17 cellular contexts compared by ENCODE assay signal in genomic region chr1:156065871-156066270, GRCh38. TPM values are rescaled to one million over a fixed set of nuclear protein-coding genes. Genes with fewer than 3 reads are reported as not detected.
A peak's percentile ranks its signal among the peaks of the same experiment; 100 is the strongest.
DNase-seq lines count a peak whose midpoint lies in the region; ATAC-seq and TF ChIP-seq lines count a peak whose summit lies in the region.
"Had no signal": no experiment of that assay in that cellular context is flagged by ENCODE, and none has a peak within 500 bp of the region (broad histone marks: within the 10 kb centered on the region; RNA-seq: fewer than 3 reads in every experiment).

No MANE protein-coding gene starts in this region.

- H2AFZ ChIP-seq in GM23338 (no peak overlapping the region), MM.1S (ENCODE audit: low read length) (peak overlapping the region; percentile 24)

- no peak overlapping the region for H3K9ac ChIP-seq in MM.1S (ENCODE audit: low read length)
- H3K9ac ChIP-seq: SK-N-SH had no signal

- H3K4me1 Mint-ChIP-seq in GM23338 = peaks cover 49% of the 10 kb centered on the region
- H3K4me1 Mint-ChIP-seq in brain = peaks cover 22% of the 10 kb centered on the region
- H3K4me1 Mint-ChIP-seq in progenitor cell of endocrine pancreas (ENCODE audit: low read depth) = peaks cover 22% of the 10 kb centered on the region
- peaks cover 5 to 6% of the 10 kb centered on the region in 2 donors for H3K4me1 Mint-ChIP-seq in stimulated activated naive B cell treated with anti-CD40 and anti-IgM and Interleukin-4, amounts not matched to agents 10 μg/mL and 1 μg/mL and 100 μg/mL, for 72 hours
- H3K4me1 Mint-ChIP-seq: B cell had no signal

- H3K27ac ChIP-seq in GM23338 (ENCODE audit: low read depth) (no peak overlapping the region), MM.1S (ENCODE audit: low read length) (no peak overlapping the region), body of pancreas (no peak overlapping the region)
- H3K27ac ChIP-seq: A549, HL-60 had no signal

- peaks cover 39% of the 10 kb centered on the region for H3K36me3 Mint-ChIP-seq in GM23338 (ENCODE audit: low read depth)
- no peaks in the 10 kb centered on the region for H3K36me3 Mint-ChIP-seq in brain
- peaks cover 6% of the 10 kb centered on the region for H3K36me3 Mint-ChIP-seq in progenitor cell of endocrine pancreas (ENCODE audit: insufficient read depth)
- H3K36me3 Mint-ChIP-seq in stimulated activated naive B cell treated with anti-CD40 and anti-IgM and Interleukin-4, amounts not matched to agents 10 μg/mL and 1 μg/mL and 100 μg/mL, for 72 hours = no peaks in the 10 kb centered on the region

- H3K9me3 ChIP-seq in MM.1S (replicated peaks; ENCODE audit: insufficient read depth, low read length) = no peaks in the 10 kb centered on the region
- H3K9me3 ChIP-seq in body of pancreas = no peaks in the 10 kb centered on the region
- H3K9me3 ChIP-seq: A549, MG63, SK-N-SH had no signal

- H3K27me3 ChIP-seq in GM23338 (ENCODE audit: insufficient read depth) (peaks cover 7% of the 10 kb centered on the region; the same call in 1 of the 2 replicates), MM.1S (replicated peaks; ENCODE audit: insufficient read depth, low read length) (no peaks in the 10 kb centered on the region), body of pancreas (no peaks in the 10 kb centered on the region)
- H3K27me3 ChIP-seq: MG63 had no signal

- intact Hi-C loops in body of pancreas (cut with DNase I) = no loop called here

- H3K79me2 ChIP-seq in GM23338 (replicated peaks; ENCODE audit: insufficient read depth) (0 out of 2 replicates have a peak, but pooled peaks cover 4% of the 10 kb centered on the region), MM.1S (ENCODE audit: low read length) (no peaks in the 10 kb centered on the region)

- peaks cover 20% of the 10 kb centered on the region for H3K4me1 ChIP-seq in GM23338 (ENCODE audit: insufficient read depth)
- H3K4me1 ChIP-seq in MM.1S (ENCODE audit: low read length) = peaks cover 8% of the 10 kb centered on the region; the same call in 1 of the 2 replicates
- H3K4me1 ChIP-seq in body of pancreas = peaks cover 23% of the 10 kb centered on the region
- H3K4me1 ChIP-seq: A549 had no signal

- no peaks in the 10 kb centered on the region for H3K36me3 ChIP-seq in GM23338 (ENCODE audit: insufficient read depth)
- no peaks in the 10 kb centered on the region for H3K36me3 ChIP-seq in MM.1S (replicated peaks; ENCODE audit: insufficient read depth, low read length)
- peaks cover 0 to 2% of the 10 kb centered on the region in 2 donors for H3K36me3 ChIP-seq in body of pancreas (replicated peaks in 1 of 2; ENCODE audit: insufficient read depth in 1 of 2, low read depth in 2 of 2)
- H3K36me3 ChIP-seq: MG63 had no signal

- no peak overlapping the region for H3K27ac Mint-ChIP-seq in GM23338
- H3K27ac Mint-ChIP-seq in brain = peak overlapping the region in 4 of 5 experiments; percentile 44 to 70 (median 68)
- H3K27ac Mint-ChIP-seq in progenitor cell of endocrine pancreas = peak overlapping the region; percentile 16
- no peak overlapping the region for H3K27ac Mint-ChIP-seq in stimulated activated naive B cell treated with anti-CD40 and anti-IgM and Interleukin-4, amounts not matched to agents 10 μg/mL and 1 μg/mL and 100 μg/mL, for 72 hours
- H3K27ac Mint-ChIP-seq: B cell had no signal

- ATAC-seq in GM23338 (peak; percentile 2), body of pancreas (no peak)
- no peak for ATAC-seq in stimulated activated naive B cell treated with anti-CD40 and anti-IgM and Interleukin-4, amounts not matched to agents 10 μg/mL and 1 μg/mL and 100 μg/mL, for 72 hours (replicated peaks)

- no peaks in the 10 kb centered on the region; the same call in 2 of the 3 replicates for H3K9me3 Mint-ChIP-seq in GM23338
- no peaks in the 10 kb centered on the region for H3K9me3 Mint-ChIP-seq in brain
- no peaks in the 10 kb centered on the region for H3K9me3 Mint-ChIP-seq in progenitor cell of endocrine pancreas (ENCODE audit: low read depth)
- H3K9me3 Mint-ChIP-seq in stimulated activated naive B cell treated with anti-CD40 and anti-IgM and Interleukin-4, amounts not matched to agents 10 μg/mL and 1 μg/mL and 100 μg/mL, for 72 hours = no peaks in the 10 kb centered on the region
- H3K9me3 Mint-ChIP-seq: H9 had no signal

- H3F3A ChIP-seq in GM23338 (replicated peaks; ENCODE audit: low read depth) (peaks cover 16% of the 10 kb centered on the region; the same call in 1 of the 2 replicates), MM.1S (ENCODE audit: insufficient read depth, low read length) (no peaks in the 10 kb centered on the region)

- H3K9me2 ChIP-seq in GM23338 (ENCODE audit: insufficient read depth) = no peaks in the 10 kb centered on the region
- H3K9me2 ChIP-seq in MM.1S (replicated peaks; ENCODE audit: insufficient read depth, low read length) = no peaks in the 10 kb centered on the region
- H3K9me2 ChIP-seq: SK-N-SH had no signal

- H4K20me1 ChIP-seq in GM23338 (replicated peaks; ENCODE audit: insufficient read depth) = peaks cover 13% of the 10 kb centered on the region
- H4K20me1 ChIP-seq in MM.1S (ENCODE audit: insufficient read depth, low read length) = no peaks in the 10 kb centered on the region

- H3K4me2 ChIP-seq in GM23338 (no peak overlapping the region), MM.1S (ENCODE audit: low read depth, low read length) (no peak overlapping the region)
- H3K4me2 ChIP-seq: A549, SK-N-SH had no signal

- H3K4me3 ChIP-seq in GM23338 (no peak overlapping the region), MM.1S (ENCODE audit: low read length) (no peak overlapping the region), body of pancreas (no peak overlapping the region)
- H3K4me3 ChIP-seq: A549, MG63 had no signal

- H3K27me3 Mint-ChIP-seq in GM23338 (ENCODE audit: insufficient read depth, low read depth, poor library complexity) (peaks cover 23% of the 10 kb centered on the region), brain (peaks cover 7% of the 10 kb centered on the region), progenitor cell of endocrine pancreas (no peaks in the 10 kb centered on the region)
- peaks cover 0 to 5% of the 10 kb centered on the region in 2 donors for H3K27me3 Mint-ChIP-seq in stimulated activated naive B cell treated with anti-CD40 and anti-IgM and Interleukin-4, amounts not matched to agents 10 μg/mL and 1 μg/mL and 100 μg/mL, for 72 hours
- H3K27me3 Mint-ChIP-seq: B cell had no signal

- DNase-seq in GM23338 (ENCODE audit: low spot score) (no peak), MM.1S (no peak), progenitor cell of endocrine pancreas (ENCODE audit: low spot score, unreplicated experiment) (no peak), body of pancreas (no peak), cerebellar nuclear complex (lab: John Stamatoyannopoulos, UW) (no peak)
- no peak for DNase-seq in stimulated activated naive B cell treated with anti-CD40 and anti-IgM and Interleukin-4, amounts not matched to agents 10 μg/mL and 1 μg/mL and 100 μg/mL, for 72 hours
- DNase-seq: DMS79 treated with DMSO at 0.1 percent for 48 hours, H9, NCI-H2029, NCI-H524 treated with DMSO at 0.1 percent for 48 hours, NCI-H774 had no signal

- TF ChIP-seq CTCF in GM23338 (conservative IDR thresholded peaks at IDR 0.05; ENCODE audit: low read depth in 2 of 2) = no peak
- TF ChIP-seq CTCF in MM.1S (IDR thresholded peaks at IDR 0.05; ENCODE audit: low read length) = no peak
- no peak for TF ChIP-seq CTCF in brain (conservative IDR thresholded peaks at IDR 0.05)
- TF ChIP-seq CTCF in progenitor cell of endocrine pancreas (IDR thresholded peaks at IDR 0.05; ENCODE audit: unreplicated experiment) = no peak
- TF ChIP-seq CTCF in body of pancreas (IDR thresholded peaks at IDR 0.05) = no peak

- no peak for TF ChIP-seq POLR2A in body of pancreas (IDR thresholded peaks at IDR 0.05)

- H3K4me3 Mint-ChIP-seq in GM23338 = no peak overlapping the region
- no peak overlapping the region for H3K4me3 Mint-ChIP-seq in brain
- no peak overlapping the region for H3K4me3 Mint-ChIP-seq in progenitor cell of endocrine pancreas (ENCODE audit: low read depth)
- H3K4me3 Mint-ChIP-seq in stimulated activated naive B cell treated with anti-CD40 and anti-IgM and Interleukin-4, amounts not matched to agents 10 μg/mL and 1 μg/mL and 100 μg/mL, for 72 hours = no peak overlapping the region
- H3K4me3 Mint-ChIP-seq: B cell had no signal

- WGBS in body of pancreas, 2 donors = 80 to 86% methylated on average over 16 of the region's 16 CpGs

TF ChIP-seq in GM23338, 12 proteins besides CTCF, POLR2A, EP300 and RAD21 (continues in another document):
- TF ChIP-seq CREB1 (CRISPR knock-in tag; IDR thresholded peaks at IDR 0.05; ENCODE audit: low read depth) = no peak

RNA-seq across cellular contexts. Expression of gene RAB25, which starts 4.9 kb away (rescaled TPM):
- total RNA-seq in GM23338 (2014; rRNA removed; shearing (Covaris generic)) = 21.3 and 30.0 TPM in 2 replicates
- polyA plus RNA-seq in GM23338 (2016; fragmentation: Nextera tagmentation; extraction: Ambion mirVana) (42.7 and 47.3 TPM in 2 replicates), brain (ENCODE audit: insufficient read depth, low read depth, low replicate concordance) (113 TPM)
- total RNA-seq in progenitor cell of endocrine pancreas (93.8 and 99.1 TPM in 2 replicates), body of pancreas (10 to 100 TPM; 31.3 to 66.7 TPM)
- polyA plus RNA-seq: A549, SK-N-SH had no signal

RNA-seq across cellular contexts. Expression of gene LAMTOR2, which starts 11.3 kb away (rescaled TPM):
- 35.2 and 67.3 TPM in 2 replicates for total RNA-seq in GM23338 (2014; rRNA removed; shearing (Covaris generic))
- 108 and 113 TPM in 2 replicates for polyA plus RNA-seq in GM23338 (2016; fragmentation: Nextera tagmentation; extraction: Ambion mirVana)
- polyA plus RNA-seq in brain (ENCODE audit: insufficient read depth, low read depth, low replicate concordance) = 126 TPM
- 61.0 and 63.0 TPM in 2 replicates for total RNA-seq in progenitor cell of endocrine pancreas
- total RNA-seq in body of pancreas = 10 to 100 TPM; 44.2 to 47.5 TPM

RNA-seq across cellular contexts. Expression of gene UBQLN4, which starts 12.3 kb away (rescaled TPM):
- 28.4 and 30.5 TPM in 2 replicates for total RNA-seq in GM23338 (2014; rRNA removed; shearing (Covaris generic))
- polyA plus RNA-seq in GM23338 (2016; fragmentation: Nextera tagmentation; extraction: Ambion mirVana) = 10.0 and 11.2 TPM in 2 replicates
- polyA plus RNA-seq in brain (ENCODE audit: insufficient read depth, low read depth, low replicate concordance) = 92.9 TPM
- total RNA-seq in progenitor cell of endocrine pancreas = 94.2 and 97.8 TPM in 2 replicates
- 10 to 100 TPM; 16.5 to 16.9 TPM for total RNA-seq in body of pancreas

RNA-seq across cellular contexts. Expression of gene MEX3A, which starts 16.4 kb away (rescaled TPM):
- total RNA-seq in GM23338 (2014; rRNA removed; shearing (Covaris generic)) = 31.5 and 38.1 TPM in 2 replicates
- 18.5 and 19.7 TPM in 2 replicates for polyA plus RNA-seq in GM23338 (2016; fragmentation: Nextera tagmentation; extraction: Ambion mirVana)
- 91.7 TPM for polyA plus RNA-seq in brain (ENCODE audit: insufficient read depth, low read depth, low replicate concordance)
- 112 and 113 TPM in 2 replicates for total RNA-seq in progenitor cell of endocrine pancreas
- total RNA-seq in body of pancreas = 1 to 10 TPM in 1 of 2 donors, under 1 TPM in 1; 0.99 to 4.7 TPM

RNA-seq across cellular contexts. Expression of gene SSR2, which starts 45.1 kb away (rescaled TPM):
- total RNA-seq in GM23338 (2014; rRNA removed; shearing (Covaris generic)) = 270 and 291 TPM in 2 replicates
- polyA plus RNA-seq in GM23338 (2016; fragmentation: Nextera tagmentation; extraction: Ambion mirVana) (130 and 136 TPM in 2 replicates), brain (ENCODE audit: insufficient read depth, low read depth, low replicate concordance) (451 TPM)
- total RNA-seq in progenitor cell of endocrine pancreas (299 and 301 TPM in 2 replicates), body of pancreas (100 to 1,000 TPM; 179 to 291 TPM)

Comparison
In these comparisons a context has a peak if more than half of its experiments do, and no peak if none do; other contexts are left out.
1. H3K27ac Mint-ChIP-seq: peak in brain (4 of 5) and progenitor cell of endocrine pancreas (single experiment); none in GM23338 (single experiment) and stimulated activated naive B cell treated with anti-CD40 and anti-IgM and Interleukin-4, amounts not matched to agents 10 μg/mL and 1 μg/mL and 100 μg/mL, for 72 hours (single experiment).